Comparison of ENCODE assay signal across 36 cellular contexts in genomic region chr20:37494796-37495195, GRCh38. TPM values are rescaled to one million over a fixed set of nuclear protein-coding genes. Genes with fewer than 3 reads are reported as not detected.
"Had no signal": no experiment of that assay in that cellular context is flagged by ENCODE, and none has a peak within 500 bp of the region (broad histone marks: within the 10 kb centered on the region; RNA-seq: fewer than 3 reads in every experiment).

No MANE protein-coding gene starts in this region.

- H3K9me3 ChIP-seq: adrenal gland, body of pancreas, breast epithelium, Peyer's patch had no signal

- H3K27me3 ChIP-seq: adrenal gland, body of pancreas, breast epithelium, Peyer's patch, SJCRH30 had no signal

- H3K4me1 ChIP-seq: adrenal gland, body of pancreas, breast epithelium, Peyer's patch had no signal

- H3K27ac ChIP-seq: adrenal gland, body of pancreas, breast epithelium, Peyer's patch, SJCRH30, SK-N-MC had no signal

- DNase-seq: activated CD4-positive, alpha-beta T cell treated with anti-CD3 and anti-CD28 coated beads for 36 hours; activated CD4-positive, alpha-beta T cell treated with anti-CD3 and anti-CD28 coated beads, Interleukin-2, amount 10 ng/mL, durations not matched to agents 7 days and 5 days; activated CD4-positive, alpha-beta T cell treated with anti-CD3 and anti-CD28 coated beads, Interleukin-2, amount 50 U/mL, for 48 hours; activated CD8-positive, alpha-beta T cell treated with anti-CD3 and anti-CD28 coated beads, Interleukin-2, amount 10 ng/mL, durations not matched to agents 7 days and 5 days; activated gamma-delta T cell; activated naive CD4-positive, alpha-beta T cell treated with Interleukin-2 at 50 U/mL for 16 hours; activated T-cell treated with anti-CD3 and anti-CD28 coated beads, Interleukin-2, amount 50 U/mL, for 24 hours; body of pancreas; caudate nucleus; cerebellar nuclear complex; Karpas-422; KBM-7; NCI-H1092; NCI-H1436 treated with DMSO at 0.1 percent for 48 hours; NCI-H1694 treated with DMSO at 0.1 percent for 48 hours; NCI-H2029; NCI-H2171 treated with DMSO at 0.1 percent for 48 hours; NCI-H2227 treated with DMSO at 0.1 percent for 48 hours; NCI-H446; NCI-H510A treated with DMSO at 0.1 percent for 48 hours; NCI-H526 treated with DMSO at 0.1 percent for 48 hours; NK-92 treated with Interleukin-12 subunit alpha and Interleukin-12 subunit beta, amount 100 ng/mL, for 24 hours; PC-3; Peyer's patch; SHP77; SJCRH30 had no signal

- H3K36me3 ChIP-seq: adrenal gland, breast epithelium, SJCRH30 had no signal

- ATAC-seq: activated CD4-positive, alpha-beta T cell treated with anti-CD3 and anti-CD28 coated beads for 36 hours; activated CD4-positive, CD25-positive, alpha-beta regulatory T cell treated with anti-CD3 and anti-CD28 coated beads, Interleukin-2, amount 50 U/mL, for 24 hours; activated CD8-positive, alpha-beta T cell treated with anti-CD3 and anti-CD28 coated beads, Interleukin-2, amount 10 ng/mL, durations not matched to agents 7 days and 5 days; activated naive CD4-positive, alpha-beta T cell treated with anti-CD3 and anti-CD28 coated beads, Interleukin-2, amount 50 U/mL, for 72 hours; body of pancreas; PC-3; WTC11 had no signal

- H3K4me3 ChIP-seq: adrenal gland, body of pancreas, breast epithelium, Peyer's patch, SJCRH30, SK-N-MC had no signal

RNA-seq across cellular contexts. Expression of gene NNAT, which starts 26.3 kb away (rescaled TPM):
- total RNA-seq: activated T-helper 2 cell treated with anti-CD3 and anti-CD28 coated beads, Interferon-gamma antibody, Interleukin-2, Interleukin-4, amounts not matched to agents 10 μg/mL and 5 μg/mL and 100 μg/mL, durations not matched to agents 14 hours and 24 hours and 36 hours; MCF 10A; PC-3; Peyer's patch; SJCRH30; T-helper 1 cell treated with Interleukin-12 subunit alpha and Interleukin-12 subunit beta and Interleukin-4 antibody, amounts not matched to agents 30 ng/mL and 1 ng/mL, for 36 hours had no signal
- polyA plus RNA-seq: IgD-negative memory B cell had no signal
